In genomic region chr20:51750037-51750769, GRCh38 we compare ENCODE assay signal across 8 cellular contexts. TPM values are rescaled to one million over a fixed set of nuclear protein-coding genes. Genes with fewer than 3 reads are reported as not detected.
DNase-seq lines count a peak whose midpoint lies in the region; ATAC-seq and TF ChIP-seq lines count a peak whose summit lies in the region.

No MANE protein-coding gene starts in this region.

- H3K27ac ChIP-seq in Panc1 (ENCODE audit: low read length) (peak overlapping the region; percentile 83), mesenchymal stem cell (ENCODE audit: low read length, poor library complexity, severe bottlenecking) (peak overlapping the region; percentile 70), temporal lobe (ENCODE audit: low read depth, low read length) (peak overlapping the region; percentile 77)

- POLR2A ChIA-PET in activated CD4-positive, alpha-beta T cell treated with anti-CD3 and anti-CD28 coated beads for 36 hours (lab: Charles Lee), result no interaction called here
- POLR2A ChIA-PET in Panc1 (lab: Charles Lee), result no interaction called here

- peak overlapping the region in 1 of 2 experiments; percentile 75 for H3K23ac ChIP-seq in mesenchymal stem cell (ENCODE audit: low read length in 2 of 2)

- H3K4ac ChIP-seq in mesenchymal stem cell (ENCODE audit: low read depth in 1 of 2, low read length in 2 of 2), result peak overlapping the region; percentile 61 to 81

- peak; percentile 76 for DNase-seq in activated CD4-positive, alpha-beta T cell treated with anti-CD3 and anti-CD28 coated beads for 36 hours
- DNase-seq in activated CD4-positive, alpha-beta T cell treated with anti-CD3 and anti-CD28 coated beads for 1 hour, result no peak
- DNase-seq in Panc1 (ENCODE audit: low read depth, low spot score) (peak; percentile 98), dermis blood vessel endothelial cell (peak; percentile 97), mesenchymal stem cell (peak; percentile 89), NCI-H526 treated with DMSO at 0.1 percent for 48 hours (lab: John Stamatoyannopoulos, UW) (no peak)

- H4K91ac ChIP-seq in mesenchymal stem cell (ENCODE audit: low read length), result peak overlapping the region; percentile 93

- CTCF ChIA-PET in activated CD4-positive, alpha-beta T cell treated with anti-CD3 and anti-CD28 coated beads for 36 hours (lab: Charles Lee), result interaction anchor here (0.6 kb wide), 1 partner anchor 251 kb away, joined by 3 read pairs; no protein-coding TSS in a partner anchor
- CTCF ChIA-PET in Panc1 (lab: Charles Lee), result no interaction called here

- H3K14ac ChIP-seq in mesenchymal stem cell (ENCODE audit: low read length in 2 of 2), result peak overlapping the region in 1 of 2 experiments; percentile 93

- H3K4me3 ChIP-seq in Panc1 (ENCODE audit: low read depth in 2 of 2, low read length in 2 of 2), result peak overlapping the region in 1 of 2 experiments; percentile 7; a peak in 1 of 4 replicates
- peak overlapping the region in 1 of 2 experiments; percentile 61 for H3K4me3 ChIP-seq in mesenchymal stem cell (ENCODE audit: insufficient read depth in 1 of 2, low read depth in 1 of 2, low read length in 2 of 2)

- TF ChIP-seq CTCF in Panc1 (IDR thresholded peaks at IDR 0.05), result no peak

- H3K36me3 ChIP-seq in Panc1 (ENCODE audit: control insufficient read depth, insufficient read depth, low read length), result no peaks in the 10 kb centered on the region
- no peaks in the 10 kb centered on the region for H3K36me3 ChIP-seq in mesenchymal stem cell (ENCODE audit: control insufficient read depth in 1 of 2, insufficient read depth in 2 of 2, low read depth in 1 of 2, low read length in 2 of 2)

- peak overlapping the region; percentile 69 to 84 for H3K18ac ChIP-seq in mesenchymal stem cell (ENCODE audit: low read depth in 1 of 2, low read length in 2 of 2)

- peak overlapping the region; percentile 72 for H2AK5ac ChIP-seq in mesenchymal stem cell (ENCODE audit: low read length, severe bottlenecking)

- intact Hi-C loops in activated CD4-positive, alpha-beta T cell treated with anti-CD3 and anti-CD28 coated beads for 36 hours (cut with DNase I, micrococcal nuclease), result no loop called here
- intact Hi-C loops in Panc1 (cut with micrococcal nuclease; ENCODE audit: unreplicated experiment), result no loop called here

- peaks cover 5% of the 10 kb centered on the region for H3K27me3 Mint-ChIP-seq in activated CD4-positive, alpha-beta T cell treated with anti-CD3 and anti-CD28 coated beads for 36 hours

- no peak overlapping the region for H3K27ac Mint-ChIP-seq in activated CD4-positive, alpha-beta T cell treated with anti-CD3 and anti-CD28 coated beads for 36 hours

- H2BK120ac ChIP-seq in mesenchymal stem cell (ENCODE audit: low read depth, low read length), result peak overlapping the region; percentile 81

- H3K4me3 Mint-ChIP-seq in activated CD4-positive, alpha-beta T cell treated with anti-CD3 and anti-CD28 coated beads for 36 hours, result no peak overlapping the region

- peak; percentile 98 for ATAC-seq in activated CD4-positive, alpha-beta T cell treated with anti-CD3 and anti-CD28 coated beads for 36 hours
- ATAC-seq in Panc1 (peak; percentile 96), GM18861 (IDR thresholded peaks at IDR 0.05; ENCODE audit: unreplicated experiment) (no peak)

- H2BK12ac ChIP-seq in mesenchymal stem cell (ENCODE audit: low read length in 2 of 2), result peak overlapping the region; percentile 60 to 98

- BruUV-seq in Panc1 (replicated peaks; lab: Mats Ljungman, UMichigan), result no TSS peak

- H3K79me1 ChIP-seq in mesenchymal stem cell (replicated peaks; ENCODE audit: low read length, poor library complexity, severe bottlenecking), result peaks cover 18% of the 10 kb centered on the region

- in situ Hi-C loops in Panc1 (cut with HindIII; ENCODE audit: low pct_unique_long_range_greater_than_20kb, low sequenced_read_pairs), result no loop called here

- peak overlapping the region; percentile 68 for H2AFZ ChIP-seq in mesenchymal stem cell (ENCODE audit: low read depth, low read length)

- H3K4me2 ChIP-seq in mesenchymal stem cell (ENCODE audit: low read length, poor library complexity, severe bottlenecking), result peak overlapping the region; percentile 23

- H3K9me3 Mint-ChIP-seq in activated CD4-positive, alpha-beta T cell treated with anti-CD3 and anti-CD28 coated beads for 36 hours (ENCODE audit: low read depth), result peaks cover 4% of the 10 kb centered on the region

- H3K4me1 ChIP-seq in Panc1 (ENCODE audit: control insufficient read depth, insufficient read depth, low read length), result peaks cover 44% of the 10 kb centered on the region
- H3K4me1 ChIP-seq in mesenchymal stem cell (ENCODE audit: control insufficient read depth, insufficient read depth, low read depth, low read length), result peaks cover 19% of the 10 kb centered on the region

- H4K8ac ChIP-seq in mesenchymal stem cell (ENCODE audit: low read length), result peak overlapping the region; percentile 91

- H3K36me3 Mint-ChIP-seq in activated CD4-positive, alpha-beta T cell treated with anti-CD3 and anti-CD28 coated beads for 36 hours (ENCODE audit: low read depth), result no peaks in the 10 kb centered on the region

- H3K4me1 Mint-ChIP-seq in activated CD4-positive, alpha-beta T cell treated with anti-CD3 and anti-CD28 coated beads for 36 hours, result peaks cover 4% of the 10 kb centered on the region

- H3K27me3 ChIP-seq in Panc1 (ENCODE audit: control insufficient read depth, insufficient read depth, low read length), result no peaks in the 10 kb centered on the region
- H3K27me3 ChIP-seq in mesenchymal stem cell (ENCODE audit: control insufficient read depth in 1 of 2, insufficient read depth in 1 of 2, low read length in 2 of 2), result no peaks in the 10 kb centered on the region

- H3K9me3 ChIP-seq in Panc1 (ENCODE audit: control insufficient read depth, insufficient read depth, low read depth, low read length), result no peaks in the 10 kb centered on the region
- no peaks in the 10 kb centered on the region for H3K9me3 ChIP-seq in mesenchymal stem cell (ENCODE audit: control insufficient read depth, low read length)

- 48% methylated on average over 13 of the region's 19 CpGs for WGBS in mesenchymal stem cell

- no peak overlapping the region for H2BK5ac ChIP-seq in mesenchymal stem cell (ENCODE audit: low read depth, low read length, poor library complexity, severe bottlenecking)

- peak overlapping the region; percentile 87 for H3K9ac ChIP-seq in mesenchymal stem cell (ENCODE audit: low read length)

- H2BK15ac ChIP-seq in mesenchymal stem cell (ENCODE audit: low read depth, poor library complexity, severe bottlenecking), result peak overlapping the region; percentile 40

RNA-seq across cellular contexts. Expression of gene ATP9A, which starts 18.0 kb away (rescaled TPM):
- total RNA-seq in activated CD4-positive, alpha-beta T cell treated with anti-CD3 and anti-CD28 coated beads for 36 hours, result 1 to 10 TPM; 2.2 to 2.7 TPM
- 8.7 TPM for total RNA-seq in Panc1 (2021; ENCODE audit: unreplicated experiment)
- 20.5 TPM for polyA plus RNA-seq in Panc1 (2012; ENCODE audit: insufficient read length)
- total RNA-seq in dermis blood vessel endothelial cell, result 39.7 and 53.3 TPM in 2 replicates
- polyA plus RNA-seq in mesenchymal stem cell (2013, experiment 1 of 2), result 17.9 TPM
- polyA plus RNA-seq in mesenchymal stem cell (2013, experiment 2 of 2), result 17.4 TPM
- 242 TPM for total RNA-seq in temporal lobe

RNA-seq across cellular contexts. Expression of gene SALL4, which starts 52.1 kb away (rescaled TPM):
- total RNA-seq in activated CD4-positive, alpha-beta T cell treated with anti-CD3 and anti-CD28 coated beads for 36 hours, result under 1 TPM in 1 of 2 experiments, not detected in 1; 0.11 TPM
- total RNA-seq in Panc1 (2021; ENCODE audit: unreplicated experiment), result 1.6 TPM
- 0.86 TPM for polyA plus RNA-seq in Panc1 (2012; ENCODE audit: insufficient read length)
- under 0.01 and 0.14 TPM in 2 replicates for total RNA-seq in dermis blood vessel endothelial cell
- 3.1 TPM for polyA plus RNA-seq in mesenchymal stem cell (2013, experiment 1 of 2)
- polyA plus RNA-seq in mesenchymal stem cell (2013, experiment 2 of 2), result 3.9 TPM
- 0.49 TPM for total RNA-seq in temporal lobe

Comparison
In these comparisons a context has a peak if more than half of its experiments do, and no peak if none do; other contexts are left out.
1. DNase-seq: peak in activated CD4-positive, alpha-beta T cell treated with anti-CD3 and anti-CD28 coated beads for 36 hours (single experiment), Panc1 (single experiment), dermis blood vessel endothelial cell (single experiment) and mesenchymal stem cell (single experiment); none in activated CD4-positive, alpha-beta T cell treated with anti-CD3 and anti-CD28 coated beads for 1 hour (single experiment) and NCI-H526 treated with DMSO at 0.1 percent for 48 hours (single experiment).
2. Peak in every context shown above with its lines, with median percentiles within 50 percentile points of each other: H3K27ac ChIP-seq.